13 cellular contexts compared by ENCODE assay signal in the genomic region with DNA sequence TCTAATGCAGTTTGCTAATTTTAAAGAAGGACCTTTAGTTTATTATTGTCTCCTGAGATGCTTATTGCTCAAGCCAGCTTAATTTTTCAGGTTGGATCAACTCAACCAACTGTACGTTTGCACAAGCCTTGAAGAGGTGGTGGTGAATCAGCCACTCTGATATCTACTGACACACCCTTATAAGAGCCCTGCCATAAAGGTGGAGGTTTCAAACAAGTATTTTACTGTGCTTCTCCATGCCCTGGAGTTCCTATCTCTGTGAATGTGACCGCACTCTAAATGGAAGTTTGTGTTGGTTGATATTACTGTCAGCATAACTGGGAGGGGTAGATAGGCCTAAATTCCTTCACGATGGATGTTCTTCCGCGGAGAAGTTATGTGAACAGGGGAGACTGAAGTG.
"Had no signal": no experiment of that assay in that cellular context is flagged by ENCODE, and none has a peak within 500 bp of the region (broad histone marks: within the 10 kb centered on the region; RNA-seq: fewer than 3 reads in every experiment).

No MANE protein-coding gene starts in this region.

- H3K4me1 ChIP-seq: esophagus muscularis mucosa had no signal

- H3K27ac ChIP-seq: dorsolateral prefrontal cortex, esophagus muscularis mucosa, gastrocnemius medialis, ovary had no signal

- H3K36me3 ChIP-seq: esophagus muscularis mucosa, gastrocnemius medialis, ovary had no signal

- H3K9me3 ChIP-seq: esophagus muscularis mucosa, gastrocnemius medialis, ovary had no signal

- H3K4me3 ChIP-seq: dorsolateral prefrontal cortex, esophagus muscularis mucosa, gastrocnemius medialis, ovary, smooth muscle cell had no signal

- ATAC-seq: natural killer cell, right cardiac atrium had no signal

- H3K27me3 ChIP-seq: dorsolateral prefrontal cortex, esophagus muscularis mucosa, gastrocnemius medialis, ovary had no signal

- DNase-seq: cortex of kidney; dorsolateral prefrontal cortex; effector CD8-positive, alpha-beta T cell; gastrocnemius medialis; glutamatergic neuron; natural killer cell; ovary; right cardiac atrium; stimulated activated CD4-positive, alpha-beta T cell treated with anti-CD3 and anti-CD28 coated beads, Interleukin-2, amount 100 ng/mL, for 48 hours; stimulated activated naive CD4-positive, alpha-beta T cell treated with Interleukin-2 at 50 U/mL for 16 hours; trophoblast cell had no signal
